In the genomic region with DNA sequence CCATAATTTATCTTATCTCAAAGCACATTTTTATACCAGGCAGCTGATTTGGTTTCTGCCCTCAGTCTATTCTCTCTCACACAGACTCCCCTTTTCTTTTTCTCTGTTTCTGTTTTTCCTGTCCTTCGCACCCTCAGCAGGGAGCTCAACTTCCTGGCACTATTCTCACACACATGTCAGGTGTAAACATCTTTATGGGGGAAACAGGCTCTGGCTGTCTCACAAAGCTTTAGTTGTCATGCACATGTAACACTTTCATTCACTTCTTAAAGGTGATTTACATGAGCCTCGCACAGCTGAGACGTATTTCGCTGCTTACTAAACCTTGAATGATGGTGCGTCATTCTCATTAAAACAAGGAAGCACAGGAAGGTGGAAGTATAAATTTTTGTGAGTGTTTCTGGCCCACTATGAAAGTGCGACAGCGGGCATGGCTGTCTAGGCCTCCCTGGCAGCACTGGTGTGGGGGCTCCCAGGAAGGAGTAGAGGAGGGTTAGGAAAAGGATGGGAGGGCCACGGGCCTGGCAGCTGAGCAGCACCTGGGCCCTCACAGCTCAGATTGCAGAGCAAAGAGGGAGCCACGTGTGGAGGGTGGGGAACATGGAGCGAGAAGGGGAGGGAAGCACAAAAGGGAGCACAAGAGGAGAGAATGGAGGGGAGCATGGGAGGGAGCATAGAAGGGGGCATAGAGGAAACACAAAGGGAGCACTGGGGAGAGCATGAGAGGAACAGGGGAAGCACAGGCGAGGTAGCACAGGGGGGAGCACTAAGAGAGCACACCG, we compare ENCODE assay signal across 30 cellular contexts. TPM values are rescaled to one million over a fixed set of nuclear protein-coding genes. Genes with fewer than 3 reads are reported as not detected.
DNase-seq lines count a peak whose midpoint lies in the region; ATAC-seq and TF ChIP-seq lines count a peak whose summit lies in the region.
"Had no signal": no experiment of that assay in that cellular context is flagged by ENCODE, and none has a peak within 500 bp of the region (broad histone marks: within the 10 kb centered on the region; RNA-seq: fewer than 3 reads in every experiment).

No MANE protein-coding gene starts in this region.

- H3K36me3 ChIP-seq in lung (ENCODE audit: control insufficient read depth in 2 of 2, insufficient read depth in 2 of 2, low read length in 2 of 2), result no peaks in the 10 kb centered on the region
- H3K36me3 ChIP-seq: adrenal gland, heart right ventricle, Peyer's patch, tibial artery had no signal

- no peaks in the 10 kb centered on the region for H3K27me3 ChIP-seq in lung (ENCODE audit: control insufficient read depth, insufficient read depth)
- H3K27me3 ChIP-seq: adrenal gland, Peyer's patch had no signal

- ATAC-seq in WTC11 (peak; percentile 66), lung (ENCODE audit: insufficient read depth, low FRiP score) (no peak), HG03565 (IDR thresholded peaks at IDR 0.05; ENCODE audit: unreplicated experiment) (no peak)
- ATAC-seq: activated CD4-positive, CD25-positive, alpha-beta regulatory T cell treated with anti-CD3 and anti-CD28 coated beads, Interleukin-2, amount 50 U/mL, for 24 hours; heart right ventricle; left ventricle myocardium superior; stimulated activated naive CD8-positive, alpha-beta T cell treated with anti-CD3 and anti-CD28 coated beads, Interleukin-15, amount 100 ng/mL, for 72 hours had no signal

- whole genome bisulfite sequencing in lung, 2 donors, result 56 to 58% methylated on average over 12 of the region's 12 CpGs

- peaks cover 14% of the 10 kb centered on the region for H3K9me3 Mint-ChIP-seq in WTC11
- H3K9me3 Mint-ChIP-seq: stimulated activated naive CD8-positive, alpha-beta T cell treated with anti-CD3 and anti-CD28 coated beads, Interleukin-15, amount 100 ng/mL, for 72 hours had no signal

- no peak overlapping the region for H3K4me3 ChIP-seq in lung
- H3K4me3 ChIP-seq: adrenal gland, heart right ventricle, Peyer's patch, tibial artery had no signal

- TF ChIP-seq CTCF in WTC11 (IDR thresholded peaks at IDR 0.05), result no peak
- no peak for TF ChIP-seq CTCF in lung (IDR thresholded peaks at IDR 0.05; ENCODE audit: control extremely low read depth, extremely low read depth)
- TF ChIP-seq CTCF in GM10266 (IDR thresholded peaks at IDR 0.05; ENCODE audit: control insufficient read depth, insufficient read depth, low read depth, missing control alignments), result no peak

- H3K27me3 Mint-ChIP-seq in WTC11 (ENCODE audit: low read depth), result peaks cover 28% of the 10 kb centered on the region

- DNase-seq in NCI-H345 (lab: John Stamatoyannopoulos, UW), result peak; percentile 24
- DNase-seq in NCI-H345 treated with DMSO at 0.1 percent for 48 hours (lab: John Stamatoyannopoulos, UW; ENCODE audit: unreplicated experiment), result no peak
- no peak for DNase-seq in WTC11 (ENCODE audit: low spot score)
- peak; percentile 22 for DNase-seq in lung (ENCODE audit: low spot score)
- no peak for DNase-seq in GF-D8 (lab: John Stamatoyannopoulos, UW)
- no peak for DNase-seq in anterior cingulate cortex (lab: John Stamatoyannopoulos, UW)
- no peak for DNase-seq in GM10266 (ENCODE audit: extremely low spot score)
- DNase-seq: activated CD4-positive, alpha-beta memory T cell treated with anti-CD3 and anti-CD28 coated beads for 36 hours; activated naive CD4-positive, alpha-beta T cell; activated T-cell treated with anti-CD3 and anti-CD28 coated beads, Interleukin-2, amount 50 U/mL, for 24 hours; CD8-positive, alpha-beta memory T cell; effector CD4-positive, alpha-beta T cell; foreskin fibroblast; heart right ventricle; Karpas-422; left ventricle myocardium superior; MV-4-11; Peyer's patch; SIG-M5; stimulated activated CD4-positive, alpha-beta T cell treated with anti-CD3 and anti-CD28 coated beads, Interleukin-15, amount 100 ng/mL, for 24 hours; stimulated activated naive CD8-positive, alpha-beta T cell treated with anti-CD3 and anti-CD28 coated beads, Interleukin-15, amount 100 ng/mL, for 72 hours; SW 1271; tibial artery had no signal

- H3K4me1 Mint-ChIP-seq in WTC11, result peaks cover 32% of the 10 kb centered on the region
- H3K4me1 Mint-ChIP-seq: B cell had no signal

- peak overlapping the region; percentile 29 for H3K4me3 Mint-ChIP-seq in WTC11
- H3K4me3 Mint-ChIP-seq: activated CD4-positive, alpha-beta memory T cell treated with anti-CD3 and anti-CD28 coated beads for 36 hours; activated T-cell treated with anti-CD3 and anti-CD28 coated beads, Interleukin-2, amount 50 U/mL, for 24 hours; B cell; CD8-positive, alpha-beta memory T cell; nephron; stimulated activated naive CD8-positive, alpha-beta T cell treated with anti-CD3 and anti-CD28 coated beads, Interleukin-15, amount 100 ng/mL, for 72 hours had no signal

- peak overlapping the region; percentile 66 for H3K27ac Mint-ChIP-seq in WTC11
- H3K27ac Mint-ChIP-seq: activated CD4-positive, alpha-beta memory T cell treated with anti-CD3 and anti-CD28 coated beads for 36 hours; activated T-cell treated with anti-CD3 and anti-CD28 coated beads, Interleukin-2, amount 50 U/mL, for 24 hours; B cell; progenitor cell of endocrine pancreas had no signal

- peaks cover 0 to 3% of the 10 kb centered on the region in 2 donors for H3K9me3 ChIP-seq in lung (ENCODE audit: control insufficient read depth in 2 of 2, insufficient read depth in 1 of 2, low read length in 1 of 2)
- H3K9me3 ChIP-seq: adrenal gland, Peyer's patch had no signal

- CTCF ChIA-PET in WTC11 (lab: Charles Lee), result interaction anchor here (1.2 to 3.0 kb wide), 5 partner anchors 21 to 647 kb away, joined by 3 to 16 read pairs (median 7); a partner anchor contains a TSS

- H3K4me1 ChIP-seq in lung (ENCODE audit: control insufficient read depth in 2 of 2, insufficient read depth in 2 of 2, low read length in 2 of 2), result no peaks in the 10 kb centered on the region
- H3K4me1 ChIP-seq: adrenal gland, heart right ventricle, Peyer's patch, tibial artery had no signal

- no peak overlapping the region for H3K27ac ChIP-seq in lung (ENCODE audit: low read depth in 1 of 2, low read length in 1 of 2)
- H3K27ac ChIP-seq: adrenal gland, heart right ventricle, Peyer's patch, tibial artery had no signal

- peaks cover 22% of the 10 kb centered on the region for H3K36me3 Mint-ChIP-seq in WTC11

- POLR2A ChIA-PET in WTC11 (lab: Charles Lee), result interaction anchor here (0.5 to 1.0 kb wide), 2 partner anchors 46 to 555 kb away, joined by 3 read pairs; a partner anchor contains a TSS

TF ChIP-seq in WTC11, 78 proteins besides CTCF, POLR2A, EP300 and RAD21 (continues in another document):
- TF ChIP-seq, protein P1, sequence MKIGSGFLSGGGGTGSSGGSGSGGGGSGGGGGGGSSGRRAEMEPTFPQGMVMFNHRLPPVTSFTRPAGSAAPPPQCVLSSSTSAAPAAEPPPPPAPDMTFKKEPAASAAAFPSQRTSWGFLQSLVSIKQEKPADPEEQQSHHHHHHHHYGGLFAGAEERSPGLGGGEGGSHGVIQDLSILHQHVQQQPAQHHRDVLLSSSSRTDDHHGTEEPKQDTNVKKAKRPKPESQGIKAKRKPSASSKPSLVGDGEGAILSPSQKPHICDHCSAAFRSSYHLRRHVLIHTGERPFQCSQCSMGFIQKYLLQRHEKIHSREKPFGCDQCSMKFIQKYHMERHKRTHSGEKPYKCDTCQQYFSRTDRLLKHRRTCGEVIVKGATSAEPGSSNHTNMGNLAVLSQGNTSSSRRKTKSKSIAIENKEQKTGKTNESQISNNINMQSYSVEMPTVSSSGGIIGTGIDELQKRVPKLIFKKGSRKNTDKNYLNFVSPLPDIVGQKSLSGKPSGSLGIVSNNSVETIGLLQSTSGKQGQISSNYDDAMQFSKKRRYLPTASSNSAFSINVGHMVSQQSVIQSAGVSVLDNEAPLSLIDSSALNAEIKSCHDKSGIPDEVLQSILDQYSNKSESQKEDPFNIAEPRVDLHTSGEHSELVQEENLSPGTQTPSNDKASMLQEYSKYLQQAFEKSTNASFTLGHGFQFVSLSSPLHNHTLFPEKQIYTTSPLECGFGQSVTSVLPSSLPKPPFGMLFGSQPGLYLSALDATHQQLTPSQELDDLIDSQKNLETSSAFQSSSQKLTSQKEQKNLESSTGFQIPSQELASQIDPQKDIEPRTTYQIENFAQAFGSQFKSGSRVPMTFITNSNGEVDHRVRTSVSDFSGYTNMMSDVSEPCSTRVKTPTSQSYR (CRISPR knock-in tag; IDR thresholded peaks at IDR 0.05), result no peak
- TF ChIP-seq, protein P2, sequence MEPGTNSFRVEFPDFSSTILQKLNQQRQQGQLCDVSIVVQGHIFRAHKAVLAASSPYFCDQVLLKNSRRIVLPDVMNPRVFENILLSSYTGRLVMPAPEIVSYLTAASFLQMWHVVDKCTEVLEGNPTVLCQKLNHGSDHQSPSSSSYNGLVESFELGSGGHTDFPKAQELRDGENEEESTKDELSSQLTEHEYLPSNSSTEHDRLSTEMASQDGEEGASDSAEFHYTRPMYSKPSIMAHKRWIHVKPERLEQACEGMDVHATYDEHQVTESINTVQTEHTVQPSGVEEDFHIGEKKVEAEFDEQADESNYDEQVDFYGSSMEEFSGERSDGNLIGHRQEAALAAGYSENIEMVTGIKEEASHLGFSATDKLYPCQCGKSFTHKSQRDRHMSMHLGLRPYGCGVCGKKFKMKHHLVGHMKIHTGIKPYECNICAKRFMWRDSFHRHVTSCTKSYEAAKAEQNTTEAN (CRISPR knock-in tag; IDR thresholded peaks at IDR 0.05), result 0 out of 2 replicates have a peak, but pooled peaks have one; percentile 51
- TF ChIP-seq, protein P3, sequence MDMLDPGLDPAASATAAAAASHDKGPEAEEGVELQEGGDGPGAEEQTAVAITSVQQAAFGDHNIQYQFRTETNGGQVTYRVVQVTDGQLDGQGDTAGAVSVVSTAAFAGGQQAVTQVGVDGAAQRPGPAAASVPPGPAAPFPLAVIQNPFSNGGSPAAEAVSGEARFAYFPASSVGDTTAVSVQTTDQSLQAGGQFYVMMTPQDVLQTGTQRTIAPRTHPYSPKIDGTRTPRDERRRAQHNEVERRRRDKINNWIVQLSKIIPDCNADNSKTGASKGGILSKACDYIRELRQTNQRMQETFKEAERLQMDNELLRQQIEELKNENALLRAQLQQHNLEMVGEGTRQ (CRISPR knock-in tag; IDR thresholded peaks at IDR 0.05), result peak; percentile 52
- TF ChIP-seq CREB1 (CRISPR knock-in tag; IDR thresholded peaks at IDR 0.05) (no peak), NR3C1 (CRISPR knock-in tag; conservative IDR thresholded peaks at IDR 0.05; ENCODE audit: low read depth) (no peak), NR2C2 (CRISPR knock-in tag; IDR thresholded peaks at IDR 0.05) (no peak), MXD4 (CRISPR knock-in tag; IDR thresholded peaks at IDR 0.05; ENCODE audit: borderline replicate concordance) (no peak), ETV6 (CRISPR knock-in tag; IDR thresholded peaks at IDR 0.05) (peak; percentile 66; the same call in 1 of the 2 replicates), JUN (CRISPR knock-in tag; IDR thresholded peaks at IDR 0.05) (no peak)
- TF ChIP-seq, protein P4, sequence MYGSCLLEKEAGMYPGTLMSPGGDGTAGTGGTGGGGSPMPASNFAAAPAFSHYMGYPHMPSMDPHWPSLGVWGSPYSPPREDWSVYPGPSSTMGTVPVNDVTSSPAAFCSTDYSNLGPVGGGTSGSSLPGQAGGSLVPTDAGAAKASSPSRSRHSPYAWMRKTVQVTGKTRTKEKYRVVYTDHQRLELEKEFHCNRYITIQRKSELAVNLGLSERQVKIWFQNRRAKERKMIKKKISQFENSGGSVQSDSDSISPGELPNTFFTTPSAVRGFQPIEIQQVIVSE (CRISPR knock-in tag; IDR thresholded peaks at IDR 0.05; ENCODE audit: borderline replicate concordance), result no peak

RNA-seq across cellular contexts. Expression of a gene that starts 46.2 kb away (rescaled TPM):
- total RNA-seq in WTC11 (2021), result 20.5 to 30.1 TPM (median 27.8 TPM) in 3 replicates
- 1 to 10 TPM; 1.6 to 1.8 TPM for total RNA-seq in lung
- polyA plus RNA-seq in lung, result under 1 TPM; 0.31 to 0.83 TPM
- total RNA-seq: H4 had no signal

Comparison
In these comparisons a context has a peak if more than half of its experiments do, and no peak if none do; other contexts are left out.
1. DNase-seq: peak in NCI-H345 (single experiment) and lung (single experiment); none in NCI-H345 treated with DMSO at 0.1 percent for 48 hours (single experiment), WTC11 (single experiment), GF-D8 (single experiment), anterior cingulate cortex (0 of 58) and GM10266 (single experiment).